In the genomic region with DNA sequence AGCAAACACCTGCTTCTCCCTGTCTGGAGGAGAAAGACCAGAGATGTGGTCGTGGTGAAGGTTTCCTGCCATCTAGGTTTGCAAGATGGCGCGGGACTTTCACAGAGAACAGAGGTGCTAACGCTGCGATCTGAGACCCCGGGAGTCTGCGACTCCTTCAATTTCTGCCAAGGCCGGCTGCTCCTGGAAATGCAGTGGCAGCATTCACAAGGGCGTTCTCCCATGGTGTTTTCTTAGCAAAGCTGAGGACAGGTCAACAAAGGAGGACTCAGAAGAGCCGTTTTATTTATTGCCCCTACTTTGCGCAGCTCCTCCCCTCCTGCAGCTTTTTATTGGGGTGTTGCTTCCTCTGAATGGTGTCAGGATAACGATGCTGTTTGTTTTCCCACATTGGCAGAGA, we compare ENCODE assay signal across 22 cellular contexts.
"Had no signal": no experiment of that assay in that cellular context is flagged by ENCODE, and none has a peak within 500 bp of the region (broad histone marks: within the 10 kb centered on the region; RNA-seq: fewer than 3 reads in every experiment).

No MANE protein-coding gene starts in this region.

- ATAC-seq: left colon; pancreas; right cardiac atrium; sciatic nerve; stimulated activated naive CD8-positive, alpha-beta T cell treated with anti-CD3 and anti-CD28 coated beads, Interleukin-15, amount 100 ng/mL, for 72 hours had no signal

- H3K9me3 Mint-ChIP-seq: natural killer cell had no signal

- H3K4me3 Mint-ChIP-seq: mesothelial cell of epicardium; naive B cell; natural killer cell; stimulated activated naive CD8-positive, alpha-beta T cell treated with anti-CD3 and anti-CD28 coated beads, Interleukin-15, amount 100 ng/mL, for 72 hours had no signal

- DNase-seq: hippocampal formation; kidney; left colon; left ventricle myocardium inferior; mesendoderm; naive B cell; natural killer cell; nucleus accumbens; pancreas; posterior cingulate gyrus; retina; right cardiac atrium; stimulated activated CD4-positive, alpha-beta T cell treated with anti-CD3 and anti-CD28 coated beads, Interleukin-12 subunit alpha, Interleukin-12 subunit beta, amount 100 ng/mL, for 4 hours; stimulated activated CD4-positive, alpha-beta T cell treated with anti-CD3 and anti-CD28 coated beads, Interleukin-15, amount 100 ng/mL, for 24 hours; stimulated activated CD4-positive, alpha-beta T cell treated with anti-CD3 and anti-CD28 coated beads, Interleukin-2, amount 100 ng/mL, for 24 hours; stimulated activated CD4-positive, alpha-beta T cell treated with anti-CD3 and anti-CD28 coated beads, Interleukin-4, amount 100 ng/mL, for 1 hour; stimulated activated naive CD4-positive, alpha-beta T cell treated with Interleukin-2 at 50 U/mL for 16 hours; stimulated activated naive CD8-positive, alpha-beta T cell treated with anti-CD3 and anti-CD28 coated beads, Interleukin-15, amount 100 ng/mL, for 72 hours; substantia nigra; upper lobe of left lung had no signal

- H3K27ac Mint-ChIP-seq: mesothelial cell of epicardium; naive B cell; natural killer cell; stimulated activated naive CD8-positive, alpha-beta T cell treated with anti-CD3 and anti-CD28 coated beads, Interleukin-15, amount 100 ng/mL, for 72 hours had no signal

- H3K4me1 Mint-ChIP-seq: naive B cell; stimulated activated naive CD8-positive, alpha-beta T cell treated with anti-CD3 and anti-CD28 coated beads, Interleukin-15, amount 100 ng/mL, for 72 hours had no signal
